Comparison of ENCODE assay signal across 11 cellular contexts in genomic region chr1:232477728-232478127, GRCh38.
A peak's percentile ranks its signal among the peaks of the same experiment; 100 is the strongest.
DNase-seq lines count a peak whose midpoint lies in the region; ATAC-seq, FAIRE-seq and TF ChIP-seq lines count a peak whose summit lies in the region.
"Had no signal": no experiment of that assay in that cellular context is flagged by ENCODE, and none has a peak within 500 bp of the region (broad histone marks: within the 10 kb centered on the region; RNA-seq: fewer than 3 reads in every experiment).

No MANE protein-coding gene starts in this region.

- 83 to 91% methylated on average over 5 of the region's 6 CpGs for WGBS in mesodermal cell (ENCODE audit: insufficient coverage in 2 of 2), 2 experiments

- ATAC-seq in GM18867 (IDR thresholded peaks at IDR 0.05; ENCODE audit: unreplicated experiment): no peak

- no peaks in the 10 kb centered on the region for H3K9me3 ChIP-seq in mesodermal cell (ENCODE audit: control insufficient read depth, low read length)
- no peaks in the 10 kb centered on the region for H3K9me3 ChIP-seq in uterus
- H3K9me3 ChIP-seq: tibial artery had no signal

- peak; percentile 94 for DNase-seq in AG09319 (ENCODE audit: extremely low read depth, low read depth)
- peak; percentile 63 for DNase-seq in LoVo (ENCODE audit: low spot score)
- DNase-seq in bronchial epithelial cell (ENCODE audit: low read depth): peak; percentile 94
- no peak for DNase-seq in DMS153 (lab: John Stamatoyannopoulos, UW)
- no peak for DNase-seq in uterus
- no peak for DNase-seq in stimulated activated CD4-positive, alpha-beta T cell treated with anti-CD3 and anti-CD28 coated beads, Interleukin-2, amount 100 ng/mL, for 48 hours
- DNase-seq: NCI-H1417 treated with DMSO at 0.1 percent for 48 hours, T-helper 9 cell had no signal

- peak; percentile 23 for FAIRE-seq in bronchial epithelial cell (lab: Jason Lieb, UNC)

- TF ChIP-seq CTCF in AG09319 (IDR thresholded peaks at IDR 0.05; ENCODE audit: low read depth, low read length) (no peak), bronchial epithelial cell (IDR thresholded peaks at IDR 0.05; ENCODE audit: insufficient read depth, low read length, severe bottlenecking) (no peak), uterus (IDR thresholded peaks at IDR 0.05) (no peak)

- H3K4me1 ChIP-seq in mesodermal cell (ENCODE audit: control insufficient read depth, insufficient read depth, low read length, poor library complexity, severe bottlenecking) (peaks cover 30% of the 10 kb centered on the region), uterus (no peaks in the 10 kb centered on the region)

- H3K4me3 ChIP-seq in bronchial epithelial cell (ENCODE audit: low read depth, low read length): no peak overlapping the region
- H3K4me3 ChIP-seq in mesodermal cell (ENCODE audit: extremely low read depth, insufficient read depth, low read length, poor library complexity, severe bottlenecking): no peak overlapping the region
- no peak overlapping the region for H3K4me3 ChIP-seq in uterus
- H3K4me3 ChIP-seq: tibial artery had no signal

- intact Hi-C loops in uterus (cut with DNase I; ENCODE audit: low total_unique reads): no loop called here

- H3K27ac ChIP-seq in mesodermal cell (ENCODE audit: low read depth, low read length, severe bottlenecking): peak overlapping the region; percentile 54
- no peak overlapping the region for H3K27ac ChIP-seq in uterus
- H3K27ac ChIP-seq: tibial artery had no signal

- TF ChIP-seq POLR2A in uterus (IDR thresholded peaks at IDR 0.05): no peak

- H3K27me3 ChIP-seq in bronchial epithelial cell (ENCODE audit: control insufficient read depth, insufficient read depth, low read length) (no peaks in the 10 kb centered on the region), uterus (no peaks in the 10 kb centered on the region)
- H3K27me3 ChIP-seq: tibial artery had no signal

- H3K36me3 ChIP-seq in bronchial epithelial cell (ENCODE audit: control insufficient read depth, insufficient read depth, low read length) (no peaks in the 10 kb centered on the region), mesodermal cell (ENCODE audit: control insufficient read depth, insufficient read depth, low read length) (peaks cover 50% of the 10 kb centered on the region), uterus (no peaks in the 10 kb centered on the region)
- H3K36me3 ChIP-seq: tibial artery had no signal

Comparison
In these comparisons a context has a peak if more than half of its experiments do, and no peak if none do; other contexts are left out.
1. DNase-seq: peak in AG09319 (single experiment), LoVo (single experiment) and bronchial epithelial cell (single experiment); none in DMS153 (single experiment), uterus (0 of 2) and stimulated activated CD4-positive, alpha-beta T cell treated with anti-CD3 and anti-CD28 coated beads, Interleukin-2, amount 100 ng/mL, for 48 hours (0 of 2).